27 cellular contexts compared by ENCODE assay signal in the genomic region with DNA sequence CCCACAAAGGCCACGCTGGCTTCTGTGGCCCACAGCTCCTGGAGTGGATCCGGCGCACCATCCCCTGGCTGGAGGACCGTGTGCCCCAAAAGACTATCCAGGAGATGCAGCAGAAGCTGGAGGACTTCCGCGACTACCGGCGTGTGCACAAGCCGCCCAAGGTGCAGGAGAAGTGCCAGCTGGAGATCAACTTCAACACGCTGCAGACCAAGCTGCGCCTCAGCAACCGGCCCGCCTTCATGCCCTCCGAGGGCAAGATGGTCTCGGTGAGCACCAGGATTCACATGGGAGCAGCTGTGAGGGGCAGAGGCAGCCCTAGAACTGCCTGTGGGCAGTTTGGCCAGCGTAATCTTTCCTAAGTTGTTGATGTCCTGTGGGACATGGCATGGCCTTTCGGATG. TPM values are rescaled to one million over a fixed set of nuclear protein-coding genes. Genes with fewer than 3 reads are reported as not detected.
A peak's percentile ranks its signal among the peaks of the same experiment; 100 is the strongest.
DNase-seq lines count a peak whose midpoint lies in the region; ATAC-seq and TF ChIP-seq lines count a peak whose summit lies in the region.
"Had no signal": no experiment of that assay in that cellular context is flagged by ENCODE, and none has a peak within 500 bp of the region (broad histone marks: within the 10 kb centered on the region; RNA-seq: fewer than 3 reads in every experiment).

No MANE protein-coding gene starts in this region.

- POLR2A ChIA-PET in HEK293T (lab: Yijun Ruan, JAX) = no interaction called here

- ATAC-seq in left ventricle myocardium superior (no peak), gastrocnemius medialis (no peak), GM19351 (IDR thresholded peaks at IDR 0.05; ENCODE audit: unreplicated experiment) (no peak)
- ATAC-seq: HCT116 had no signal

- TF ChIP-seq CTCF in cardiac muscle cell (IDR thresholded peaks at IDR 0.05; ENCODE audit: low read depth, low read length) = no peak
- TF ChIP-seq CTCF in Calu3 (IDR thresholded peaks at IDR 0.05; ENCODE audit: unreplicated experiment) = no peak
- TF ChIP-seq CTCF in ascending aorta (IDR thresholded peaks at IDR 0.05) = no peak
- no peak for TF ChIP-seq CTCF in gastrocnemius medialis (IDR thresholded peaks at IDR 0.05 in 4 of 5, conservative IDR thresholded peaks at IDR 0.05 in 1 of 5)

- no peak for DNase-seq in cardiac muscle cell (ENCODE audit: low read depth in 1 of 2, low spot score in 1 of 2)
- no peak for DNase-seq in left ventricle myocardium superior
- no peak for DNase-seq in Calu3
- DNase-seq in ascending aorta (ENCODE audit: low spot score in 2 of 2) = no peak
- no peak for DNase-seq in gastrocnemius medialis
- no peak for DNase-seq in activated T-cell treated with anti-CD3 and anti-CD28 coated beads, Interleukin-2, amount 50 U/mL, for 24 hours
- no peak for DNase-seq in HEK293T (ENCODE audit: extremely low spot score)
- DNase-seq: 8988T, ACHN, DMS153, DND-41, NCI-H1048, NCI-H1417 treated with DMSO at 0.1 percent for 48 hours, NCI-H1694 treated with DMSO at 0.1 percent for 48 hours, NCI-H2081 treated with DMSO at 0.1 percent for 48 hours, NCI-H2171, NCI-H226, NCI-H510A, NCI-H69, RPMI8226, SIG-M5 had no signal

- BruUV-seq in Calu3 (replicated peaks; lab: Mats Ljungman, UMichigan) = no TSS peak

- intact Hi-C loops in left ventricle myocardium superior (cut with micrococcal nuclease) = no loop called here
- intact Hi-C loops in Calu3 (cut with micrococcal nuclease; ENCODE audit: unreplicated experiment) = no loop called here
- intact Hi-C loops in ascending aorta (cut with DNase I) = loop anchor here (5.0 to 10.0 kb wide), 2 partner anchors 115 to 322 kb away; partner anchors contain the start of gene ECH1
- intact Hi-C loops in gastrocnemius medialis (cut with DNase I; ENCODE audit: low total_unique reads) = loop anchor here (10.0 kb wide), 2 partner anchors 72 to 332 kb away; partner anchors contain the start of genes ACTN4, GGN and SPRED3

- H3K4me3 ChIP-seq in cardiac muscle cell (no peak overlapping the region), ascending aorta (no peak overlapping the region), gastrocnemius medialis (no peak overlapping the region)
- H3K4me3 ChIP-seq: SK-N-MC had no signal

- no peaks in the 10 kb centered on the region for H3K27me3 Mint-ChIP-seq in Calu3 (ENCODE audit: unreplicated experiment)
- no peaks in the 10 kb centered on the region for H3K27me3 Mint-ChIP-seq in activated T-cell treated with anti-CD3 and anti-CD28 coated beads, Interleukin-2, amount 50 U/mL, for 24 hours

- peaks cover 37% of the 10 kb centered on the region for H3K36me3 ChIP-seq in cardiac muscle cell
- peaks cover 73 to 97% of the 10 kb centered on the region in 2 donors for H3K36me3 ChIP-seq in ascending aorta
- peaks cover under 1 to 39% of the 10 kb centered on the region in 2 donors for H3K36me3 ChIP-seq in gastrocnemius medialis

- H3K27ac ChIP-seq in cardiac muscle cell (peak overlapping the region; percentile 73), ascending aorta (peak overlapping the region; percentile 68 to 79), gastrocnemius medialis (peak overlapping the region in 3 of 4 donors; percentile 25 to 96 (median 88))
- H3K27ac ChIP-seq: KMS-11, SK-N-MC had no signal

- H3K4me1 Mint-ChIP-seq in Calu3 (ENCODE audit: low read depth, unreplicated experiment) = peaks cover 27% of the 10 kb centered on the region
- H3K4me1 Mint-ChIP-seq in activated T-cell treated with anti-CD3 and anti-CD28 coated beads, Interleukin-2, amount 50 U/mL, for 24 hours (ENCODE audit: low read depth) = no peaks in the 10 kb centered on the region

- in situ Hi-C loops in gastrocnemius medialis (cut with MboI; ENCODE audit: low sequenced_read_pairs in 4 of 4) = no loop called here

- TF ChIP-seq POLR2A in gastrocnemius medialis (IDR thresholded peaks at IDR 0.05) = no peak

- CTCF ChIA-PET in Calu3 (lab: Charles Lee) (interaction anchor here (0.7 kb wide), 1 partner anchor 23 kb away, joined by 4 read pairs; no protein-coding TSS in a partner anchor), HEK293T (lab: Yijun Ruan, JAX) (no interaction called here)

- H3K9me3 Mint-ChIP-seq in Calu3 (ENCODE audit: low read depth, unreplicated experiment) = no peaks in the 10 kb centered on the region
- H3K9me3 Mint-ChIP-seq in activated T-cell treated with anti-CD3 and anti-CD28 coated beads, Interleukin-2, amount 50 U/mL, for 24 hours = no peaks in the 10 kb centered on the region

- H3K4me1 ChIP-seq in cardiac muscle cell (ENCODE audit: low read depth) (peaks cover 12% of the 10 kb centered on the region), ascending aorta (peaks cover 26 to 65% of the 10 kb centered on the region in 2 donors), gastrocnemius medialis (peaks cover 47 to 49% of the 10 kb centered on the region in 2 donors)

- H3K27ac Mint-ChIP-seq in Calu3 (ENCODE audit: unreplicated experiment) = peak overlapping the region; percentile 40
- H3K27ac Mint-ChIP-seq in activated T-cell treated with anti-CD3 and anti-CD28 coated beads, Interleukin-2, amount 50 U/mL, for 24 hours = no peak overlapping the region

- H3K27me3 ChIP-seq in cardiac muscle cell (no peaks in the 10 kb centered on the region), ascending aorta (no peaks in the 10 kb centered on the region), gastrocnemius medialis (no peaks in the 10 kb centered on the region)

- H3K4me3 Mint-ChIP-seq in Calu3 (ENCODE audit: low read depth, unreplicated experiment) = no peak overlapping the region
- no peak overlapping the region for H3K4me3 Mint-ChIP-seq in activated T-cell treated with anti-CD3 and anti-CD28 coated beads, Interleukin-2, amount 50 U/mL, for 24 hours

- H3K9me3 ChIP-seq in cardiac muscle cell (ENCODE audit: low read depth) (no peaks in the 10 kb centered on the region), ascending aorta (no peaks in the 10 kb centered on the region), gastrocnemius medialis (no peaks in the 10 kb centered on the region)

- H3K36me3 Mint-ChIP-seq in Calu3 (ENCODE audit: insufficient read depth, unreplicated experiment) = peaks cover 100% of the 10 kb centered on the region
- peaks cover 86% of the 10 kb centered on the region for H3K36me3 Mint-ChIP-seq in activated T-cell treated with anti-CD3 and anti-CD28 coated beads, Interleukin-2, amount 50 U/mL, for 24 hours (ENCODE audit: low read depth)

TF ChIP-seq in HEK293T, 16 proteins besides CTCF, POLR2A, EP300 and RAD21:
- TF ChIP-seq LEF1 (IDR thresholded peaks at IDR 0.05; ENCODE audit: borderline replicate concordance) (no peak), SP1 (IDR thresholded peaks at IDR 0.05) (no peak), FOXA1 (IDR thresholded peaks at IDR 0.05) (no peak), FOXM1 (IDR thresholded peaks at IDR 0.05; ENCODE audit: borderline replicate concordance) (no peak), SUZ12 (IDR thresholded peaks at IDR 0.05) (no peak), BHLHE40 (IDR thresholded peaks at IDR 0.05; ENCODE audit: borderline replicate concordance) (no peak), TARDBP (IDR thresholded peaks at IDR 0.05) (no peak), ZNF384 (IDR thresholded peaks at IDR 0.05) (no peak), NFRKB (IDR thresholded peaks at IDR 0.05) (no peak), CTBP1 (IDR thresholded peaks at IDR 0.05; ENCODE audit: borderline replicate concordance) (no peak), HDGF (IDR thresholded peaks at IDR 0.05; ENCODE audit: borderline replicate concordance) (no peak), ARNT (IDR thresholded peaks at IDR 0.05) (no peak)
- TF ChIP-seq, protein P1, sequence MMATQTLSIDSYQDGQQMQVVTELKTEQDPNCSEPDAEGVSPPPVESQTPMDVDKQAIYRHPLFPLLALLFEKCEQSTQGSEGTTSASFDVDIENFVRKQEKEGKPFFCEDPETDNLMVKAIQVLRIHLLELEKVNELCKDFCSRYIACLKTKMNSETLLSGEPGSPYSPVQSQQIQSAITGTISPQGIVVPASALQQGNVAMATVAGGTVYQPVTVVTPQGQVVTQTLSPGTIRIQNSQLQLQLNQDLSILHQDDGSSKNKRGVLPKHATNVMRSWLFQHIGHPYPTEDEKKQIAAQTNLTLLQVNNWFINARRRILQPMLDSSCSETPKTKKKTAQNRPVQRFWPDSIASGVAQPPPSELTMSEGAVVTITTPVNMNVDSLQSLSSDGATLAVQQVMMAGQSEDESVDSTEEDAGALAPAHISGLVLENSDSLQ (IDR thresholded peaks at IDR 0.05) = no peak

RNA-seq across cellular contexts. Expression of gene CAPN12, which starts 27.2 kb away (rescaled TPM):
- total RNA-seq in cardiac muscle cell (1.6 and 10.9 TPM in 2 replicates), left ventricle myocardium superior (not detected), Calu3 (2022) (14.5 and 14.7 TPM in 2 replicates), ascending aorta (not detected), gastrocnemius medialis (under 1 TPM in 1 of 4 donors, not detected in 3; 0.42 TPM)
- 1.3 and 3.4 TPM in 2 replicates for polyA plus RNA-seq in cardiac muscle cell
- total RNA-seq: H4 had no signal

RNA-seq across cellular contexts. Expression of gene LGALS7, which starts 56.3 kb away (rescaled TPM):
- total RNA-seq in cardiac muscle cell (not detected in 2 replicates), left ventricle myocardium superior (not detected), Calu3 (2022) (not detected in 2 replicates), ascending aorta (not detected), gastrocnemius medialis (not detected)
- polyA plus RNA-seq in cardiac muscle cell = not detected in 2 replicates
- total RNA-seq: H4 had no signal
- polyA plus RNA-seq: BJ had no signal

Comparison
In these comparisons a context has a peak if more than half of its experiments do, and no peak if none do; other contexts are left out.
1. intact Hi-C loops: an anchor here in ascending aorta (5.0 to 10.0 kb wide) and gastrocnemius medialis (10.0 kb wide); none called in left ventricle myocardium superior and Calu3.